Comparison of ENCODE assay signal across 12 cellular contexts in the genomic region with DNA sequence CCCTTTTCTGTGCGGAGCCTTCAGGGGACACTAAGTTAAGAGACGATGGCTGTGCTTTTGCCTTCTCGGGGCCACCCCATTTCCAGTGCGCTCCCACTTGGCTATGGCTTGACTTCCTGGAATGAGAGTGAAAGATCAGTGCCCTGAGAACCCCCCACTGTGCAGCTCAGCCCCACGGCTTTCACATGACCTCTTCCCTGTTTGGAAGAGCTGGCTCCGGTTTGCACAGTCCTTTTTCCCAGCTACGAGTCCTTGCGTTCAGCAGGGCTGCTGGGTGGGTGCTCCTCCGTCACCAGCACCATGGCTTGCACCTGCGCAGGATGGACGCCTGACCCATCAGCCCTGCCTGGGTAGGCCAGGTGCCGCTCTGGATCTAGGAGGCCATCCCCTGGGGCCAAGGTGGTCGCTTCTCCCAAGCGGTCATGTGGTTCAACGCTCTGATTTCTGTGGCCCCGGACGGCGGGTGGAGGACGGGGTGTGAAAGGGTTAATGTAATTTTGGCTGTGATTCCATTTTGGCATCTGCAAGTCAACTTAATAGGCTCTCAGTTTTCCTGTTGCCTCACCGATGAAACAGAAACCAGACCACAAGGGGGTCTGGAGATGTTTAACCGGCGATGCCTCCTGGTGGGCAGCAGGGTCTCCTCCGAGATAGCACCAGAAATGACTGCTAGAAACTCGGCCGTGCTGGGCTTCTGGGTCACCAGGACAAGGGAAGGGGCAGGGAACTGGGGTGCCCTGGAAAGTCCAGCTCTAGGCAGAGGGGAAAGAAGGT.
DNase-seq lines count a peak whose midpoint lies in the region; ATAC-seq and TF ChIP-seq lines count a peak whose summit lies in the region.
"Had no signal": no experiment of that assay in that cellular context is flagged by ENCODE, and none has a peak within 500 bp of the region (broad histone marks: within the 10 kb centered on the region; RNA-seq: fewer than 3 reads in every experiment).

No MANE protein-coding gene starts in this region.

- no peak for DNase-seq in AG04450 (ENCODE audit: low read depth, low spot score)
- peak; percentile 83 for DNase-seq in NCI-H2171 treated with DMSO at 0.1 percent for 48 hours (lab: John Stamatoyannopoulos, UW)
- peak; percentile 58 for DNase-seq in fibroblast of gingiva (ENCODE audit: low read depth)
- DNase-seq in effector memory CD4-positive, alpha-beta T cell, result no peak
- DNase-seq in Caco-2, result no peak
- DNase-seq in UCSD-AML1 (lab: John Stamatoyannopoulos, UW; ENCODE audit: unreplicated experiment), result no peak
- DNase-seq: activated CD4-positive, alpha-beta T cell treated with anti-CD3 and anti-CD28 coated beads for 4 hours; NCI-H526 had no signal

- H3K4me3 Mint-ChIP-seq in nephron (peak overlapping the region; percentile 21 to 42 (median 36)), Caco-2 (ENCODE audit: unreplicated experiment) (no peak overlapping the region)
- H3K4me3 Mint-ChIP-seq: B cell; naive thymus-derived CD8-positive, alpha-beta T cell had no signal

- POLR2A ChIA-PET in AG04450 (lab: Yijun Ruan, JAX) (no interaction called here), Caco-2 (lab: Charles Lee) (interaction anchor here (0.6 kb wide), 1 partner anchor 30 kb away, joined by 5 read pairs; no protein-coding TSS in a partner anchor)

- H3K27me3 Mint-ChIP-seq in nephron (ENCODE audit: low read depth), result peaks cover 3% of the 10 kb centered on the region
- no peaks in the 10 kb centered on the region for H3K27me3 Mint-ChIP-seq in Caco-2 (ENCODE audit: insufficient read depth, unreplicated experiment)

- H3K4me3 ChIP-seq in AG04450 (ENCODE audit: low read depth, low read length), result no peak overlapping the region
- no peak overlapping the region for H3K4me3 ChIP-seq in effector memory CD4-positive, alpha-beta T cell (ENCODE audit: insufficient read depth, low read depth, low read length, poor library complexity, severe bottlenecking)
- no peak overlapping the region for H3K4me3 ChIP-seq in Caco-2 (ENCODE audit: low read depth, low read length)

- no peaks in the 10 kb centered on the region for H3K9me3 ChIP-seq in AG04450 (ENCODE audit: control insufficient read depth, insufficient read depth, low read length)
- H3K9me3 ChIP-seq in effector memory CD4-positive, alpha-beta T cell (ENCODE audit: control insufficient read depth, low read length), result no peaks in the 10 kb centered on the region
- H3K9me3 ChIP-seq in Caco-2, result no peaks in the 10 kb centered on the region

- no peaks in the 10 kb centered on the region for H3K9me3 Mint-ChIP-seq in nephron
- H3K9me3 Mint-ChIP-seq in Caco-2 (ENCODE audit: unreplicated experiment), result no peaks in the 10 kb centered on the region
- H3K9me3 Mint-ChIP-seq: naive thymus-derived CD8-positive, alpha-beta T cell had no signal

- BruUV-seq in Caco-2 (replicated peaks; lab: Mats Ljungman, UMichigan), result no TSS peak

- H3K27ac ChIP-seq in AG04450 (ENCODE audit: low read depth, low read length), result no peak overlapping the region
- H3K27ac ChIP-seq in effector memory CD4-positive, alpha-beta T cell (ENCODE audit: insufficient read depth, low read length, poor library complexity, severe bottlenecking), result no peak overlapping the region

- CTCF ChIA-PET in AG04450 (lab: Charles Lee), result interaction anchor here (1.4 kb wide), 1 partner anchor 46 kb away, joined by 3 read pairs; no protein-coding TSS in a partner anchor
- CTCF ChIA-PET in Caco-2 (lab: Charles Lee), result interaction anchor here (0.7 kb wide), 1 partner anchor 660 kb away, joined by 3 read pairs; no protein-coding TSS in a partner anchor

- intact Hi-C loops in Caco-2 (cut with micrococcal nuclease; ENCODE audit: unreplicated experiment), result no loop called here

- H3K36me3 Mint-ChIP-seq in nephron (ENCODE audit: low read depth) (no peaks in the 10 kb centered on the region), Caco-2 (ENCODE audit: insufficient read depth, unreplicated experiment) (no peaks in the 10 kb centered on the region)
- H3K36me3 Mint-ChIP-seq: naive thymus-derived CD8-positive, alpha-beta T cell had no signal

- ATAC-seq in GM18517 (IDR thresholded peaks at IDR 0.05; ENCODE audit: unreplicated experiment), result no peak
- ATAC-seq: naive thymus-derived CD8-positive, alpha-beta T cell had no signal

- peak; percentile 27; the same call in 1 of the 2 replicates for TF ChIP-seq CTCF in AG04450 (IDR thresholded peaks at IDR 0.05; ENCODE audit: low read depth, low read length)
- TF ChIP-seq CTCF in nephron (IDR thresholded peaks at IDR 0.05; ENCODE audit: unreplicated experiment in 3 of 3), result peak; percentile 15 to 32 (median 26)
- TF ChIP-seq CTCF in Caco-2 (IDR thresholded peaks at IDR 0.05; ENCODE audit: insufficient read depth in 1 of 2, low read depth in 1 of 2, low read length in 1 of 2, severe bottlenecking in 1 of 2, unreplicated experiment in 1 of 2), result no peak

- peak overlapping the region; percentile 97 to 98 (median 98) for H3K27ac Mint-ChIP-seq in nephron
- no peak overlapping the region for H3K27ac Mint-ChIP-seq in Caco-2 (ENCODE audit: unreplicated experiment)
- H3K27ac Mint-ChIP-seq: B cell; naive thymus-derived CD8-positive, alpha-beta T cell had no signal

- H3K36me3 ChIP-seq in effector memory CD4-positive, alpha-beta T cell (ENCODE audit: control insufficient read depth, insufficient read depth, low read length), result no peaks in the 10 kb centered on the region
- H3K36me3 ChIP-seq in Caco-2 (ENCODE audit: control insufficient read depth, insufficient read depth, low read length), result no peaks in the 10 kb centered on the region

- H3K4me1 ChIP-seq in effector memory CD4-positive, alpha-beta T cell (ENCODE audit: control insufficient read depth, insufficient read depth, low read length, poor library complexity, severe bottlenecking), result no peaks in the 10 kb centered on the region
- H3K4me1 ChIP-seq in Caco-2, result peaks cover 10% of the 10 kb centered on the region

- H3K27me3 ChIP-seq in AG04450 (ENCODE audit: control insufficient read depth, insufficient read depth, low read length) (peaks cover 2% of the 10 kb centered on the region), Caco-2 (replicated peaks; ENCODE audit: control insufficient read depth, insufficient read depth, low read length) (no peaks in the 10 kb centered on the region)
- H3K27me3 ChIP-seq in effector memory CD4-positive, alpha-beta T cell (replicated peaks; ENCODE audit: control insufficient read depth, insufficient read depth, low read length, poor library complexity, severe bottlenecking), result no peaks in the 10 kb centered on the region

- H3K4me1 Mint-ChIP-seq in nephron (peaks cover 59% of the 10 kb centered on the region), Caco-2 (ENCODE audit: low read depth, unreplicated experiment) (peaks cover 13% of the 10 kb centered on the region)
- H3K4me1 Mint-ChIP-seq: B cell had no signal

Comparison
In these comparisons a context has a peak if more than half of its experiments do, and no peak if none do; other contexts are left out.
1. DNase-seq: peak in NCI-H2171 treated with DMSO at 0.1 percent for 48 hours (single experiment) and fibroblast of gingiva (single experiment); none in AG04450 (single experiment), effector memory CD4-positive, alpha-beta T cell (0 of 3), Caco-2 (0 of 2) and UCSD-AML1 (single experiment).
2. CTCF ChIP-seq: peak in AG04450 (single experiment) and nephron (3 of 3); none in Caco-2 (0 of 2).